ENCODE assay signal across 3 cellular contexts in the genomic region with DNA sequence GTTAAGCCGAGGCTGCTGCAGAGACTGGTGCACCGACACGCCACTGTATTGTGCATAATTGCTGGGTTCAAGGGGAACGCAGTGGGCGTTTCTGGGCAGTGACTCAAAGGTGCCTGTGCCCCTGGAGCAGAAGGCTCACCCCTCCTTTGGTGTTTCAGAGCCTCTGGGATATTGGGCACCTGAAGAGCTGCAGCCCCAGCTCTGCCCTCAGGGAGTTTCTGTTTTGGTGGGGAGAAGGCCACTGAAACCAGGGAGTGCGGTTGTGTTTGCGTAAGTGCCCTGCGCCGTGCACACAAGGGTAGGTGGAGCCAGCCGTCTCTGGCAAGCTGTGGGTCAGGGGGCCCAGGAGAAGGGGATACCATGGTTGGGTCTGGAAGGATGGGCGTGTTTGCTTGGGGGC. TPM values are rescaled to one million over a fixed set of nuclear protein-coding genes. Genes with fewer than 3 reads are reported as not detected.
"Had no signal": no experiment of that assay in that cellular context is flagged by ENCODE, and none has a peak within 500 bp of the region (broad histone marks: within the 10 kb centered on the region; RNA-seq: fewer than 3 reads in every experiment).

No MANE protein-coding gene starts in this region.

RNA-seq across cellular contexts. Expression of gene UPK3B, which starts 34.1 kb away (rescaled TPM):
- total RNA-seq: K562 had no signal
- polyA plus RNA-seq: K562, SK-N-SH had no signal

RNA-seq across cellular contexts. Expression of gene ZP3, which starts 51.5 kb away (rescaled TPM):
- total RNA-seq: Right ventricle myocardium superior had no signal
